24 cellular contexts compared by ENCODE assay signal in the genomic region with DNA sequence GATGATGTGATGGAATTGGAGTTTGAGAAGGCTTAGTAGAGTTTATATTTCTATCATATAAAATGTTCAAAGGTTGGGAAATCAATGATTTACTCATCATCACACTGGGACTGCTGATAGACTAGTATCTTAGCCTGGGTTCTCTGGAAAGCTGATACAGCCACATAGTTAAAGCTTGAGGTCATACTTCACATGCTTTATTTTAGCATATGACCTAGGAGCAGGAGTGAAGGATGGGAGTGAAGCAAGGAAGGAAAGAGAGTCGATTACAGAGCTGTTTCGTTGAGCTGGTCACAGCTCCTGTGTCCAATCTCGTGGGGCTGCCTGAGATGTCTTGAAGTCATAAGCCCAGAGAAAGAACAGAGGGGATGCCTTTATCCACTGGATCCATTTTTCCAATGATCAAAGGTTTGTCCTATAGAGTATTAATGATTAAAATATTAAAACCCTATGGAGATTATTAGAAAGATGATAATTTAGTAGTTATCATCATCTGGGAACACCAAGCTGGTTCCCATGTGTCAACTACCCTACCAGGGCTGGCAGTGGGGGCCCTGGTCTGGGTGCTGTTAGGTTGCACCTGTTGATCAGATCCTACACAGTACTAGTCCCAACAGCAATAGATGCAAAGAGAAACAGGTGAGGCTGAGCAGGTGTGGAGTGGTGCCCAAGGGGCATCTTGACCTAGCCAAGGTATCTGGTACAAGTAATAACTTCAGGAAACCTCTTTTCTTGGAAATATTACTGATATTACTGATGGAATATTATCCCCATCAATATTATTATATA.
DNase-seq lines count a peak whose midpoint lies in the region; ATAC-seq, FAIRE-seq and TF ChIP-seq lines count a peak whose summit lies in the region.
"Had no signal": no experiment of that assay in that cellular context is flagged by ENCODE, and none has a peak within 500 bp of the region (broad histone marks: within the 10 kb centered on the region; RNA-seq: fewer than 3 reads in every experiment).

No MANE protein-coding gene starts in this region.

- H3K36me3 Mint-ChIP-seq in T-helper 2 cell treated with Interferon-gamma antibody and Interleukin-4, amounts not matched to agents 5 μg/mL and 100 μg/mL, for 36 hours (ENCODE audit: low read depth) = no peaks in the 10 kb centered on the region
- H3K36me3 Mint-ChIP-seq: immature natural killer cell; stimulated activated memory B cell treated with anti-CD40 and anti-IgM and Interleukin-4, amounts not matched to agents 10 μg/mL and 1 μg/mL and 100 μg/mL, for 72 hours had no signal

- H3K27me3 ChIP-seq in K562 (ENCODE audit: control insufficient read depth in 2 of 2, insufficient read depth in 2 of 2, low read length in 2 of 2) = no peaks in the 10 kb centered on the region
- H3K27me3 ChIP-seq: BLaER1, thyroid gland had no signal

- no peaks in the 10 kb centered on the region for H3K9me3 ChIP-seq in K562 (replicated peaks; ENCODE audit: control insufficient read depth, insufficient read depth, low read depth, low read length)
- H3K9me3 ChIP-seq: thyroid gland had no signal

- CTCF ChIA-PET in K562 (lab: Yijun Ruan, JAX; ENCODE audit: low intra/inter-chr PET ratio) = no interaction called here

- H4K20me1 ChIP-seq in K562 (replicated peaks; ENCODE audit: control insufficient read depth, insufficient read depth, low read length) = no peaks in the 10 kb centered on the region
- H4K20me1 ChIP-seq: BLaER1 had no signal

- DNase-seq in DMS53 (lab: John Stamatoyannopoulos, UW) (peak; percentile 16), DMS53 treated with DMSO at 0.1 percent for 48 hours (lab: John Stamatoyannopoulos, UW; ENCODE audit: unreplicated experiment) (no peak), K562 (ENCODE audit: extremely low read depth in 1 of 4, low spot score in 3 of 4) (no peak), glomerular visceral epithelial cell (ENCODE audit: extremely low spot score) (peak; percentile 46), urothelium cell line (ENCODE audit: low spot score) (peak; percentile 41), NAMALWA (ENCODE audit: low spot score) (no peak)
- no peak for DNase-seq in T-helper 2 cell treated with Interferon-gamma antibody and Interleukin-4, amounts not matched to agents 5 μg/mL and 100 μg/mL, for 36 hours (ENCODE audit: low spot score)
- DNase-seq: activated CD4-positive, alpha-beta T cell treated with anti-CD3 and anti-CD28 coated beads, Interleukin-2, amount 10 ng/mL, durations not matched to agents 7 days and 5 days; activated gamma-delta T cell; central memory CD4-positive, alpha-beta T cell; head of caudate nucleus; HFFc6; immature natural killer cell; NCI-H1092; NCI-H2107; NCI-H69; SHP77; stimulated activated CD4-positive, alpha-beta T cell treated with anti-CD3 and anti-CD28 coated beads, Interleukin-15, amount 100 ng/mL, for 24 hours; thyroid gland had no signal

- H3K27ac ChIP-seq in K562 (ENCODE audit: extremely low read depth, low read depth, low read length) = no peak overlapping the region
- H3K27ac ChIP-seq: 22Rv1, BLaER1, thyroid gland had no signal

- TF ChIP-seq POLR2A in K562 (conservative IDR thresholded peaks at IDR 0.05) = no peak

- H3K9ac ChIP-seq in K562 (ENCODE audit: insufficient read depth in 1 of 2, low read depth in 2 of 2, low read length in 2 of 2) = no peak overlapping the region
- H3K9ac ChIP-seq: BLaER1 had no signal

- H3K36me3 ChIP-seq in K562 (ENCODE audit: control insufficient read depth, insufficient read depth, low read length) = no peaks in the 10 kb centered on the region
- H3K36me3 ChIP-seq: BLaER1, thyroid gland had no signal

- ATAC-seq in K562 = peak; percentile 52
- no peak for ATAC-seq in GM21717 (IDR thresholded peaks at IDR 0.05; ENCODE audit: unreplicated experiment)
- ATAC-seq: stimulated activated memory B cell treated with anti-CD40 and anti-IgM and Interleukin-4, amounts not matched to agents 10 μg/mL and 1 μg/mL and 100 μg/mL, for 72 hours had no signal

- no peaks in the 10 kb centered on the region for H3K4me1 Mint-ChIP-seq in T-helper 2 cell treated with Interferon-gamma antibody and Interleukin-4, amounts not matched to agents 5 μg/mL and 100 μg/mL, for 36 hours (ENCODE audit: low read depth)
- H3K4me1 Mint-ChIP-seq: activated CD4-positive, alpha-beta T cell treated with anti-CD3 and anti-CD28 coated beads, Interleukin-2, amount 10 ng/mL, durations not matched to agents 7 days and 5 days; immature natural killer cell; stimulated activated memory B cell treated with anti-CD40 and anti-IgM and Interleukin-4, amounts not matched to agents 10 μg/mL and 1 μg/mL and 100 μg/mL, for 72 hours had no signal

- peaks cover 0 to 7% of the 10 kb centered on the region in 2 experiments; a peak in 1 of 5 replicates for H3K4me1 ChIP-seq in K562 (replicated peaks in 1 of 2; ENCODE audit: control insufficient read depth in 2 of 2, insufficient read depth in 2 of 2, low read length in 2 of 2)
- H3K4me1 ChIP-seq: BLaER1, thyroid gland had no signal

- H3K4me3 Mint-ChIP-seq in T-helper 2 cell treated with Interferon-gamma antibody and Interleukin-4, amounts not matched to agents 5 μg/mL and 100 μg/mL, for 36 hours = no peak overlapping the region
- H3K4me3 Mint-ChIP-seq: activated CD4-positive, alpha-beta T cell treated with anti-CD3 and anti-CD28 coated beads, Interleukin-2, amount 10 ng/mL, durations not matched to agents 7 days and 5 days; HFFc6; immature natural killer cell; stimulated activated memory B cell treated with anti-CD40 and anti-IgM and Interleukin-4, amounts not matched to agents 10 μg/mL and 1 μg/mL and 100 μg/mL, for 72 hours had no signal

- intact Hi-C loops in K562 (cut with micrococcal nuclease) = no loop called here

- no peak overlapping the region for H3K4me2 ChIP-seq in K562 (ENCODE audit: insufficient read depth, low read length)
- H3K4me2 ChIP-seq: BLaER1 had no signal

- TF ChIP-seq CTCF in K562 (IDR thresholded peaks at IDR 0.05 in 2 of 3, conservative IDR thresholded peaks at IDR 0.05 in 1 of 3; ENCODE audit: insufficient read depth in 2 of 3, low read depth in 1 of 3, low read length in 3 of 3) = no peak

- WGBS in K562 (ENCODE audit: insufficient coverage, low coverage, missing lambda C conversion rate) = 21% methylated on average over 3 of the region's 3 CpGs

- in situ Hi-C loops in K562 (cut with MboI) = no loop called here

- H3K79me2 ChIP-seq in K562 (ENCODE audit: control insufficient read depth, insufficient read depth, low read length) = no peaks in the 10 kb centered on the region

- peaks cover under 1% of the 10 kb centered on the region for H3K27me3 Mint-ChIP-seq in T-helper 2 cell treated with Interferon-gamma antibody and Interleukin-4, amounts not matched to agents 5 μg/mL and 100 μg/mL, for 36 hours (ENCODE audit: low read depth)

- TF ChIP-seq RAD21 in K562 (CRISPR knock-in tag; conservative IDR thresholded peaks at IDR 0.05 in 1 of 2, IDR thresholded peaks at IDR 0.05 in 1 of 2) = no peak

- no peak overlapping the region for H3K27ac Mint-ChIP-seq in T-helper 2 cell treated with Interferon-gamma antibody and Interleukin-4, amounts not matched to agents 5 μg/mL and 100 μg/mL, for 36 hours
- H3K27ac Mint-ChIP-seq: activated CD4-positive, alpha-beta T cell treated with anti-CD3 and anti-CD28 coated beads, Interleukin-2, amount 10 ng/mL, durations not matched to agents 7 days and 5 days; HFFc6; immature natural killer cell; stimulated activated memory B cell treated with anti-CD40 and anti-IgM and Interleukin-4, amounts not matched to agents 10 μg/mL and 1 μg/mL and 100 μg/mL, for 72 hours had no signal

- POLR2A ChIA-PET in K562 (lab: Yijun Ruan, JAX) = no interaction called here

- TF ChIP-seq EP300 in K562 (IDR thresholded peaks at IDR 0.05; ENCODE audit: low read length) = no peak

- no peak for FAIRE-seq in K562 (lab: Jason Lieb, UNC)
- no peak for FAIRE-seq in urothelium cell line (lab: Jason Lieb, UNC)

- no peaks in the 10 kb centered on the region for H3K9me1 ChIP-seq in K562 (ENCODE audit: control insufficient read depth, insufficient read depth, low read length)

- no TSS peak for BruUV-seq in K562 (replicated peaks; lab: Mats Ljungman, UMichigan)

- peaks cover 6% of the 10 kb centered on the region for H3K9me3 Mint-ChIP-seq in T-helper 2 cell treated with Interferon-gamma antibody and Interleukin-4, amounts not matched to agents 5 μg/mL and 100 μg/mL, for 36 hours

- H2AFZ ChIP-seq in K562 (ENCODE audit: low read depth, low read length) = peak overlapping the region; percentile 47

- H3K4me3 ChIP-seq in K562 = no peak overlapping the region
- H3K4me3 ChIP-seq: BLaER1, lung, thyroid gland had no signal

TF ChIP-seq in K562, 482 proteins besides CTCF, POLR2A, EP300 and RAD21 (continues in another document):
- TF ChIP-seq JUND (IDR thresholded peaks at IDR 0.05; ENCODE audit: borderline replicate concordance, low read depth, low read length) (no peak), JUND (tag; IDR thresholded peaks at IDR 0.05; ENCODE audit: borderline replicate concordance, low read depth, low read length) (peak; percentile 21; the same call in 1 of the 3 replicates), ZSCAN32 (CRISPR knock-in tag; IDR thresholded peaks at IDR 0.05) (no peak)

Comparison
In these comparisons a context has a peak if more than half of its experiments do, and no peak if none do; other contexts are left out.
1. DNase-seq: peak in DMS53 (single experiment), glomerular visceral epithelial cell (single experiment) and urothelium cell line (single experiment); none in DMS53 treated with DMSO at 0.1 percent for 48 hours (single experiment), K562 (0 of 4), T-helper 2 cell treated with Interferon-gamma antibody and Interleukin-4, amounts not matched to agents 5 μg/mL and 100 μg/mL, for 36 hours (single experiment) and NAMALWA (single experiment).